Comparison of ENCODE assay signal across 2 cellular contexts in the genomic region with DNA sequence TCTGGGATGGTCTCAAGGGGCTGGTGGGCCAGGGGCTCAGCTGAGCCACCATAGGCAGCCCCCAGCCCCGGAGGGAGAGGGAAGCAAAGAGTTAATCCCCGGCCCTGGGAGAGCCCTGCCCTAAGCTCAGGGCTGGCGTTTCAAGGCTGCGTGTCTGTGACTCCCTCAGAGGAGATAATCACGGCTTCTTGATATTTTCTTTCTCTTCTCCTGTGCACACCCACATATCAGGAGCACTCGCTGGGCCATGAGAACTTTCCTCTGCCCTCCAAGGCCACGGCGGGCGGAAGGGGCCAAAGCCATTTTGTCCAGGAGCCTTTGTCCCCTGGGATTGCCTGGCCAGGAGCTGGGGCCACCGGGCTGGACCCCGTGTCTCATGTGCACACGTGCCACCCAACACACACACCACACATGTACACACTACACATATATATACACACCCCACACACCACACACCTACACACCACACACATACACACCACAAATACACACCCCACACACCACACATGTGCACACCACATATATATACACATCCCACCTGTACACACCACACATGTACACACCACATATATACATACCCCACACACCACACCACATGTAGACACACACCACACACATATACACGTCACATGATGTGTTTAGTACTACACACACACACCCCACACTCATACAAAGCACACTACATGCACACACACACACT.
TF ChIP-seq lines count a peak whose summit lies in the region.

No MANE protein-coding gene starts in this region.

TF ChIP-seq in HEK293, 187 proteins besides CTCF, POLR2A, EP300 and RAD21:
- TF ChIP-seq, protein P1, sequence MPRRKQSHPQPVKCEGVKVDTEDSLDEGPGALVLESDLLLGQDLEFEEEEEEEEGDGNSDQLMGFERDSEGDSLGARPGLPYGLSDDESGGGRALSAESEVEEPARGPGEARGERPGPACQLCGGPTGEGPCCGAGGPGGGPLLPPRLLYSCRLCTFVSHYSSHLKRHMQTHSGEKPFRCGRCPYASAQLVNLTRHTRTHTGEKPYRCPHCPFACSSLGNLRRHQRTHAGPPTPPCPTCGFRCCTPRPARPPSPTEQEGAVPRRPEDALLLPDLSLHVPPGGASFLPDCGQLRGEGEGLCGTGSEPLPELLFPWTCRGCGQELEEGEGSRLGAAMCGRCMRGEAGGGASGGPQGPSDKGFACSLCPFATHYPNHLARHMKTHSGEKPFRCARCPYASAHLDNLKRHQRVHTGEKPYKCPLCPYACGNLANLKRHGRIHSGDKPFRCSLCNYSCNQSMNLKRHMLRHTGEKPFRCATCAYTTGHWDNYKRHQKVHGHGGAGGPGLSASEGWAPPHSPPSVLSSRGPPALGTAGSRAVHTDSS (tag by site-specific recombination; IDR thresholded peaks at IDR 0.05) = no peak
- TF ChIP-seq EGR2 (tag by site-specific recombination; IDR thresholded peaks at IDR 0.05; ENCODE audit: low read depth) (peak; percentile 69; the same call in 1 of the 2 replicates), ZNF341 (tag by site-specific recombination; IDR thresholded peaks at IDR 0.05; ENCODE audit: low read depth) (no peak), ZFHX2 (tag by site-specific recombination; conservative IDR thresholded peaks at IDR 0.05) (peak; percentile 70), ZNF785 (tag by site-specific recombination; IDR thresholded peaks at IDR 0.05) (peak; percentile 55; the same call in 1 of the 2 replicates), ZNF514 (tag by site-specific recombination; IDR thresholded peaks at IDR 0.05) (no peak)
- TF ChIP-seq, protein P2, sequence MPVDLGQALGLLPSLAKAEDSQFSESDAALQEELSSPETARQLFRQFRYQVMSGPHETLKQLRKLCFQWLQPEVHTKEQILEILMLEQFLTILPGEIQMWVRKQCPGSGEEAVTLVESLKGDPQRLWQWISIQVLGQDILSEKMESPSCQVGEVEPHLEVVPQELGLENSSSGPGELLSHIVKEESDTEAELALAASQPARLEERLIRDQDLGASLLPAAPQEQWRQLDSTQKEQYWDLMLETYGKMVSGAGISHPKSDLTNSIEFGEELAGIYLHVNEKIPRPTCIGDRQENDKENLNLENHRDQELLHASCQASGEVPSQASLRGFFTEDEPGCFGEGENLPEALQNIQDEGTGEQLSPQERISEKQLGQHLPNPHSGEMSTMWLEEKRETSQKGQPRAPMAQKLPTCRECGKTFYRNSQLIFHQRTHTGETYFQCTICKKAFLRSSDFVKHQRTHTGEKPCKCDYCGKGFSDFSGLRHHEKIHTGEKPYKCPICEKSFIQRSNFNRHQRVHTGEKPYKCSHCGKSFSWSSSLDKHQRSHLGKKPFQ (tag by site-specific recombination; IDR thresholded peaks at IDR 0.05) = peak; percentile 97

TF ChIP-seq in H1, 55 proteins besides CTCF, POLR2A, EP300 and RAD21:
- TF ChIP-seq KDM1A (IDR thresholded peaks at IDR 0.05; ENCODE audit: borderline replicate concordance, low read length) (no peak), TEAD4 (IDR thresholded peaks at IDR 0.05; ENCODE audit: low read depth, low read length) (no peak), SIX5 (IDR thresholded peaks at IDR 0.05; ENCODE audit: low read depth, low read length) (no peak), SAP30 (IDR thresholded peaks at IDR 0.05; ENCODE audit: insufficient read depth, insufficient replicate concordance, low read length) (no peak), ASH2L (IDR thresholded peaks at IDR 0.05; ENCODE audit: low read length) (no peak), TAF7 (optimal IDR thresholded peaks at IDR 0.05; ENCODE audit: borderline replicate concordance, low read depth, low read length) (no peak), SIRT6 (IDR thresholded peaks at IDR 0.05; ENCODE audit: low read length) (no peak), NANOG (IDR thresholded peaks at IDR 0.05; ENCODE audit: insufficient read depth, low read depth, low read length, poor library complexity, severe bottlenecking) (no peak), SP2 (IDR thresholded peaks at IDR 0.05; ENCODE audit: low read length) (no peak)
